12 cellular contexts compared by ENCODE assay signal in genomic region chr19:512548-513365, GRCh38. TPM values are rescaled to one million over a fixed set of nuclear protein-coding genes. Genes with fewer than 3 reads are reported as not detected.
A peak's percentile ranks its signal among the peaks of the same experiment; 100 is the strongest.
DNase-seq lines count a peak whose midpoint lies in the region; TF ChIP-seq lines count a peak whose summit lies in the region.
"Had no signal": no experiment of that assay in that cellular context is flagged by ENCODE, and none has a peak within 500 bp of the region (broad histone marks: within the 10 kb centered on the region; RNA-seq: fewer than 3 reads in every experiment).

No MANE protein-coding gene starts in this region.

- H3K27ac ChIP-seq in neural progenitor cell (peak overlapping the region; percentile 5), prostate gland (no peak overlapping the region), MM.1S (ENCODE audit: low read length) (no peak overlapping the region)

- H3K9me3 ChIP-seq in neural progenitor cell (ENCODE audit: low read depth) = no peaks in the 10 kb centered on the region
- no peaks in the 10 kb centered on the region for H3K9me3 ChIP-seq in prostate gland
- H3K9me3 ChIP-seq in MM.1S (replicated peaks; ENCODE audit: insufficient read depth, low read length) = no peaks in the 10 kb centered on the region

- no peaks in the 10 kb centered on the region for H3K36me3 ChIP-seq in neural progenitor cell
- H3K36me3 ChIP-seq in prostate gland = no peaks in the 10 kb centered on the region
- H3K36me3 ChIP-seq in MM.1S (replicated peaks; ENCODE audit: insufficient read depth, low read length) = no peaks in the 10 kb centered on the region

- H2AFZ ChIP-seq in neural progenitor cell (replicated peaks) (no peak overlapping the region), MM.1S (ENCODE audit: low read length) (no peak overlapping the region)

- 53% methylated on average over 52 of the region's 62 CpGs for WGBS in prostate gland

- H3K4me1 ChIP-seq in neural progenitor cell = peaks cover 17% of the 10 kb centered on the region
- peaks cover 5% of the 10 kb centered on the region for H3K4me1 ChIP-seq in prostate gland (replicated peaks)
- H3K4me1 ChIP-seq in MM.1S (ENCODE audit: low read length) = peaks cover 14% of the 10 kb centered on the region; the same call in 1 of the 2 replicates

- no peak overlapping the region for H3K9ac ChIP-seq in neural progenitor cell
- no peak overlapping the region for H3K9ac ChIP-seq in MM.1S (ENCODE audit: low read length)

- H3K27me3 Mint-ChIP-seq in dendritic cell treated with granulocyte-macrophage colony-stimulating factor and Interleukin-4, amounts not matched to agents 40 ng/mL and 50 ng/mL, for 4 days = peaks cover 21% of the 10 kb centered on the region
- H3K27me3 Mint-ChIP-seq in neural progenitor cell (ENCODE audit: insufficient read depth, low read depth) = peaks cover 17% of the 10 kb centered on the region
- H3K27me3 Mint-ChIP-seq: activated naive CD8-positive, alpha-beta T cell had no signal

- H3K9me3 Mint-ChIP-seq in dendritic cell treated with granulocyte-macrophage colony-stimulating factor and Interleukin-4, amounts not matched to agents 40 ng/mL and 50 ng/mL, for 4 days = no peaks in the 10 kb centered on the region
- H3K9me3 Mint-ChIP-seq in neural progenitor cell = no peaks in the 10 kb centered on the region

- no peaks in the 10 kb centered on the region for H3K9me2 ChIP-seq in MM.1S (replicated peaks; ENCODE audit: insufficient read depth, low read length)

- H3F3A ChIP-seq in neural progenitor cell (ENCODE audit: low read depth) (peaks cover 45% of the 10 kb centered on the region), MM.1S (ENCODE audit: insufficient read depth, low read length) (peaks cover 15% of the 10 kb centered on the region)

- H3K4me2 ChIP-seq in neural progenitor cell = no peak overlapping the region
- H3K4me2 ChIP-seq in MM.1S (ENCODE audit: low read depth, low read length) = no peak overlapping the region

- TF ChIP-seq POLR2A in prostate gland (IDR thresholded peaks at IDR 0.05) = no peak

- H3K27ac Mint-ChIP-seq in dendritic cell treated with granulocyte-macrophage colony-stimulating factor and Interleukin-4, amounts not matched to agents 40 ng/mL and 50 ng/mL, for 4 days = peak overlapping the region; percentile 82
- no peak overlapping the region for H3K27ac Mint-ChIP-seq in neural progenitor cell

- H3K4me3 Mint-ChIP-seq in dendritic cell treated with granulocyte-macrophage colony-stimulating factor and Interleukin-4, amounts not matched to agents 40 ng/mL and 50 ng/mL, for 4 days = no peak overlapping the region
- H3K4me3 Mint-ChIP-seq in neural progenitor cell = peak overlapping the region; percentile 38

- peaks cover 53% of the 10 kb centered on the region for H3K4me1 Mint-ChIP-seq in dendritic cell treated with granulocyte-macrophage colony-stimulating factor and Interleukin-4, amounts not matched to agents 40 ng/mL and 50 ng/mL, for 4 days (ENCODE audit: low read depth)
- H3K4me1 Mint-ChIP-seq in neural progenitor cell = peaks cover 49% of the 10 kb centered on the region

- H3K79me2 ChIP-seq in neural progenitor cell (ENCODE audit: low read depth) = no peaks in the 10 kb centered on the region
- H3K79me2 ChIP-seq in MM.1S (ENCODE audit: low read length) = peaks cover 14% of the 10 kb centered on the region

- H3K27me3 ChIP-seq in neural progenitor cell (no peaks in the 10 kb centered on the region), prostate gland (replicated peaks; ENCODE audit: insufficient read depth) (no peaks in the 10 kb centered on the region), MM.1S (replicated peaks; ENCODE audit: insufficient read depth, low read length) (no peaks in the 10 kb centered on the region)

- intact Hi-C loops in dendritic cell treated with granulocyte-macrophage colony-stimulating factor and Interleukin-4, amounts not matched to agents 40 ng/mL and 50 ng/mL, for 4 days (cut with micrococcal nuclease) = no loop called here
- intact Hi-C loops in prostate gland (cut with DNase I) = no loop called here

- no peak overlapping the region for H3K4me3 ChIP-seq in neural progenitor cell
- H3K4me3 ChIP-seq in prostate gland = no peak overlapping the region
- no peak overlapping the region for H3K4me3 ChIP-seq in MM.1S (ENCODE audit: low read length)

- no peak for TF ChIP-seq CTCF in neural progenitor cell (IDR thresholded peaks at IDR 0.05)
- no peak for TF ChIP-seq CTCF in prostate gland (IDR thresholded peaks at IDR 0.05)
- TF ChIP-seq CTCF in MM.1S (IDR thresholded peaks at IDR 0.05; ENCODE audit: low read length) = no peak

- DNase-seq in NCI-H2227 (lab: John Stamatoyannopoulos, UW; ENCODE audit: unreplicated experiment) (peak; percentile 58), NCI-H2227 treated with DMSO at 0.1 percent for 48 hours (lab: John Stamatoyannopoulos, UW) (no peak), NCI-H1436 treated with DMSO at 0.1 percent for 48 hours (lab: John Stamatoyannopoulos, UW) (peak; percentile 82), neural progenitor cell (ENCODE audit: low spot score) (no peak), prostate gland (ENCODE audit: low spot score) (no peak), C1 segment of cervical spinal cord (lab: John Stamatoyannopoulos, UW) (no peak), MM.1S (no peak)
- DNase-seq: NCI-H1694, OCI-M1 had no signal

- H3K36me3 Mint-ChIP-seq in dendritic cell treated with granulocyte-macrophage colony-stimulating factor and Interleukin-4, amounts not matched to agents 40 ng/mL and 50 ng/mL, for 4 days (ENCODE audit: low read depth) = peaks cover 33% of the 10 kb centered on the region
- H3K36me3 Mint-ChIP-seq in neural progenitor cell = peaks cover 14% of the 10 kb centered on the region

- H4K20me1 ChIP-seq in neural progenitor cell (ENCODE audit: low read depth) (peaks cover 16% of the 10 kb centered on the region), MM.1S (ENCODE audit: insufficient read depth, low read length) (no peaks in the 10 kb centered on the region)

RNA-seq across cellular contexts. Expression of gene TPGS1, which starts 5.5 kb away (rescaled TPM):
- total RNA-seq in neural progenitor cell (ENCODE audit: low replicate concordance) = 9.4 and 31.1 TPM in 2 replicates
- total RNA-seq in prostate gland = 10 to 100 TPM; 90.0 to 94.9 TPM

RNA-seq across cellular contexts. Expression of gene MADCAM1, which starts 16.5 kb away (rescaled TPM):
- total RNA-seq in neural progenitor cell (ENCODE audit: low replicate concordance) (0.09 TPM in 1 of 2 replicates, not detected in the other), prostate gland (under 1 TPM; 0.80 to 0.91 TPM)
- total RNA-seq: HT1080 had no signal

RNA-seq across cellular contexts. Expression of gene CDC34, which starts 18.8 kb away (rescaled TPM):
- total RNA-seq in neural progenitor cell (ENCODE audit: low replicate concordance) (42.5 and 92.6 TPM in 2 replicates), prostate gland (100 to 1,000 TPM in 1 of 2 donors, 10 to 100 TPM in 1; 93.4 to 159 TPM)

RNA-seq across cellular contexts. Expression of gene GZMM, which starts 31.1 kb away (rescaled TPM):
- total RNA-seq in neural progenitor cell (ENCODE audit: low replicate concordance) (not detected in 2 replicates), prostate gland (under 1 TPM in 1 of 2 donors, not detected in 1; 0.68 TPM)
- total RNA-seq: HT1080 had no signal

RNA-seq across cellular contexts. Expression of gene SHC2, which starts 51.9 kb away (rescaled TPM):
- 3.2 and 15.9 TPM in 2 replicates for total RNA-seq in neural progenitor cell (ENCODE audit: low replicate concordance)
- 10 to 100 TPM; 52.2 to 83.4 TPM for total RNA-seq in prostate gland

Comparison
In these comparisons a context has a peak if more than half of its experiments do, and no peak if none do; other contexts are left out.
1. DNase-seq: peak in NCI-H2227 (single experiment) and NCI-H1436 treated with DMSO at 0.1 percent for 48 hours (single experiment); none in NCI-H2227 treated with DMSO at 0.1 percent for 48 hours (single experiment), neural progenitor cell (single experiment), prostate gland (single experiment), C1 segment of cervical spinal cord (0 of 14) and MM.1S (single experiment).